18 cellular contexts compared by ENCODE assay signal in the genomic region with DNA sequence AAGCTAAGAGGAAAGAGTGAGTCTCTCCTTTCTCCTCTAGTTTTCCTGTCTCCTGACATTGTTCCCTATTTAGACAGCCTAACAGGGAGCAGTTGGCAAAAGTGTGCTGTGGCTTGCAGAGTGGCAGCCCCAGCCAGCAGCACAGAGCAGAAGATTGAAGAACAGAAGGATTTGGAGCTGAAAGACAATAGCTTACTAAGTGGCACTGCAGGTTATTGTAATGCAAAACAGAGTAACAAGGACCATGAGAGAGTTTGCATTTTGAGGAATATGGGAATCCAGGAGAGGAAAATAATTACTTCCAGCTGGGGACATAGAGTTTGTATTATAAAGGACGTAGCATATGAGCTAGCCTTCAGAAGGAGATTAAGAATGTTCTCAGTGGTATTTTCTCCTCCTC.
A peak's percentile ranks its signal among the peaks of the same experiment; 100 is the strongest.
DNase-seq lines count a peak whose midpoint lies in the region; ATAC-seq and TF ChIP-seq lines count a peak whose summit lies in the region.
"Had no signal": no experiment of that assay in that cellular context is flagged by ENCODE, and none has a peak within 500 bp of the region (broad histone marks: within the 10 kb centered on the region; RNA-seq: fewer than 3 reads in every experiment).

No MANE protein-coding gene starts in this region.

- no peaks in the 10 kb centered on the region for H3K79me1 ChIP-seq in H9 (ENCODE audit: insufficient read depth, low read depth, low read length, poor library complexity, severe bottlenecking)

- no TSS peak for BruUV-seq in mammary epithelial cell (replicated peaks; lab: Mats Ljungman, UMichigan)

- H4K8ac ChIP-seq in H9 (replicated peaks; ENCODE audit: insufficient read length, low read depth, low read length): no peak overlapping the region

- H2BK12ac ChIP-seq in H9 (ENCODE audit: insufficient read length, low read depth, low read length): no peak overlapping the region

- CTCF ChIA-PET in mammary epithelial cell (lab: Charles Lee; ENCODE audit: low non-redundant PET): no interaction called here

- H3K23ac ChIP-seq in H9 (ENCODE audit: insufficient read length, low read depth, low read length): no peak overlapping the region

- H3K56ac ChIP-seq in H9 (ENCODE audit: insufficient read length, low read depth, low read length): no peak overlapping the region

- in situ Hi-C loops in mammary epithelial cell (cut with MboI; ENCODE audit: low sequenced_read_pairs in 2 of 2): loop anchor here in 1 of 2 donors (25.0 kb wide), 1 partner anchor 108 kb away; no protein-coding TSS in a partner anchor

- no peak overlapping the region for H3K4ac ChIP-seq in H9 (ENCODE audit: low read depth, low read length)

- H3T11ph ChIP-seq in H9 (ENCODE audit: low read length): no peak overlapping the region

- no peak overlapping the region for H3K4me3 ChIP-seq in gastroesophageal sphincter
- H3K4me3 ChIP-seq in mammary epithelial cell (replicated peaks in 1 of 3; ENCODE audit: insufficient read depth in 1 of 3, low read depth in 2 of 3, low read length in 3 of 3): no peak overlapping the region
- H3K4me3 ChIP-seq: A549; BLaER1 treated with 17β-estradiol and CSF1 and Interleukin-3, amounts not matched to agents 10 nM and 100 nM had no signal

- no peak overlapping the region for H2AK5ac ChIP-seq in H9 (ENCODE audit: insufficient read length, low read length)

- intact Hi-C loops in mammary epithelial cell (cut with micrococcal nuclease): no loop called here

- TF ChIP-seq CTCF in H9 (conservative IDR thresholded peaks at IDR 0.05): no peak
- no peak for TF ChIP-seq CTCF in gastroesophageal sphincter (IDR thresholded peaks at IDR 0.05)
- no peak for TF ChIP-seq CTCF in mammary epithelial cell (conservative IDR thresholded peaks at IDR 0.05 in 1 of 2, IDR thresholded peaks at IDR 0.05 in 1 of 2; ENCODE audit: extremely low read depth in 1 of 2, insufficient read depth in 1 of 2, low read depth in 1 of 2, low read length in 2 of 2)

- H3K27me3 Mint-ChIP-seq in H9 (ENCODE audit: low read depth): 0 out of 2 replicates have a peak, but pooled peaks cover 1% of the 10 kb centered on the region
- H3K27me3 Mint-ChIP-seq: CD8-positive, alpha-beta memory T cell had no signal

- H3K27ac ChIP-seq in H9 (ENCODE audit: insufficient read length, low read depth, low read length) (no peak overlapping the region), angular gyrus (ENCODE audit: low read depth, low read length) (peak overlapping the region; percentile 23), gastroesophageal sphincter (no peak overlapping the region), mammary epithelial cell (ENCODE audit: insufficient read depth, low read depth, low read length) (no peak overlapping the region)
- H3K27ac ChIP-seq: A549; BLaER1 treated with 17β-estradiol and CSF1 and Interleukin-3, amounts not matched to agents 10 nM and 100 nM; KMS-11 had no signal

- H3K18ac ChIP-seq in H9 (ENCODE audit: insufficient read length, low read depth, low read length): no peak overlapping the region

- DNase-seq in H9 (peak; percentile 65), iPS DF 19.7 (ENCODE audit: low read depth, low spot score) (peak; percentile 54), superior temporal gyrus (ENCODE audit: extremely low spot score) (peak; percentile 41), mammary epithelial cell (no peak), T-helper 9 cell (no peak)
- DNase-seq: CD8-positive, alpha-beta memory T cell; DMS79; HFFc6; NCI-H1436 treated with DMSO at 0.1 percent for 48 hours; NCI-H2029 treated with DMSO at 0.1 percent for 48 hours; NCI-H510A treated with DMSO at 0.1 percent for 48 hours had no signal

- no peaks in the 10 kb centered on the region for H3K9me3 ChIP-seq in H9 (ENCODE audit: control insufficient read depth, low read depth, low read length)
- no peaks in the 10 kb centered on the region for H3K9me3 ChIP-seq in gastroesophageal sphincter
- H3K9me3 ChIP-seq in mammary epithelial cell (replicated peaks; ENCODE audit: insufficient read depth, low read length): peaks cover 3% of the 10 kb centered on the region
- H3K9me3 ChIP-seq: A549; BLaER1 treated with 17β-estradiol and CSF1 and Interleukin-3, amounts not matched to agents 10 nM and 100 nM had no signal

- peaks cover 0 to 4% (median 0%) of the 10 kb centered on the region in 3 experiments; a peak in 2 of 7 replicates for H3K36me3 Mint-ChIP-seq in H9 (ENCODE audit: insufficient read depth in 1 of 3, low read depth in 3 of 3)
- H3K36me3 Mint-ChIP-seq: CD8-positive, alpha-beta memory T cell had no signal

- no peak overlapping the region for H4K5ac ChIP-seq in H9 (ENCODE audit: insufficient read length, low read depth, low read length)

- H3K4me1 ChIP-seq in H9 (ENCODE audit: insufficient read depth, low read length): peaks cover 9% of the 10 kb centered on the region; the same call in 1 of the 2 replicates
- no peaks in the 10 kb centered on the region for H3K4me1 ChIP-seq in gastroesophageal sphincter
- no peaks in the 10 kb centered on the region for H3K4me1 ChIP-seq in mammary epithelial cell (ENCODE audit: insufficient read depth, low read length)
- H3K4me1 ChIP-seq: A549 had no signal

- no peak overlapping the region for H2BK15ac ChIP-seq in H9 (ENCODE audit: low read depth, low read length)

- no peaks in the 10 kb centered on the region for H4K20me1 ChIP-seq in H9 (ENCODE audit: control insufficient read depth, insufficient read depth, insufficient read length)
- no peaks in the 10 kb centered on the region for H4K20me1 ChIP-seq in mammary epithelial cell (ENCODE audit: insufficient read depth, low read length)
- H4K20me1 ChIP-seq: BLaER1 treated with 17β-estradiol and CSF1 and Interleukin-3, amounts not matched to agents 10 nM and 100 nM had no signal

- no peaks in the 10 kb centered on the region for H3K9me3 Mint-ChIP-seq in H9

- no peaks in the 10 kb centered on the region for H3K27me3 ChIP-seq in H9 (ENCODE audit: insufficient read depth, low read length)
- no peaks in the 10 kb centered on the region for H3K27me3 ChIP-seq in gastroesophageal sphincter
- peaks cover 2% of the 10 kb centered on the region for H3K27me3 ChIP-seq in mammary epithelial cell (ENCODE audit: insufficient read depth, low read length)
- H3K27me3 ChIP-seq: BLaER1 treated with 17β-estradiol and CSF1 and Interleukin-3, amounts not matched to agents 10 nM and 100 nM had no signal

- H3K23me2 ChIP-seq in H9 (ENCODE audit: insufficient read length, low read depth, low read length, poor library complexity, severe bottlenecking): no peaks in the 10 kb centered on the region

- H3K36me3 ChIP-seq in gastroesophageal sphincter (no peaks in the 10 kb centered on the region), mammary epithelial cell (ENCODE audit: insufficient read depth, low read length) (no peaks in the 10 kb centered on the region)
- H3K36me3 ChIP-seq: BLaER1 treated with 17β-estradiol and CSF1 and Interleukin-3, amounts not matched to agents 10 nM and 100 nM had no signal

- H4K91ac ChIP-seq in H9 (ENCODE audit: insufficient read length, low read depth, low read length): no peak overlapping the region

- no peak overlapping the region for H2BK120ac ChIP-seq in H9 (ENCODE audit: low read depth, low read length, poor library complexity, severe bottlenecking)

- TF ChIP-seq POLR2A in gastroesophageal sphincter (IDR thresholded peaks at IDR 0.05): no peak

- H2BK20ac ChIP-seq in H9 (ENCODE audit: low read depth, low read length, poor library complexity, severe bottlenecking): no peak overlapping the region

- H3K9ac ChIP-seq in H9 (ENCODE audit: extremely low read depth, insufficient read length, low read length): no peak overlapping the region
- no peak overlapping the region for H3K9ac ChIP-seq in mammary epithelial cell (ENCODE audit: insufficient read depth, low read length)
- H3K9ac ChIP-seq: BLaER1 treated with 17β-estradiol and CSF1 and Interleukin-3, amounts not matched to agents 10 nM and 100 nM; KMS-11 had no signal

- dilution Hi-C loops in mammary epithelial cell (cut with HindIII; ENCODE audit: low sequenced_read_pairs): no loop called here

- peak overlapping the region in 2 of 3 experiments; percentile 3 to 74; a peak in 4 of 7 replicates for H3K27ac Mint-ChIP-seq in H9
- H3K27ac Mint-ChIP-seq: CD8-positive, alpha-beta memory T cell; HFFc6 had no signal

- H3K4me2 ChIP-seq in H9 (ENCODE audit: insufficient read depth, insufficient read length, low read length) (no peak overlapping the region), mammary epithelial cell (ENCODE audit: insufficient read depth, low read depth, low read length) (no peak overlapping the region)
- H3K4me2 ChIP-seq: A549; BLaER1 treated with 17β-estradiol and CSF1 and Interleukin-3, amounts not matched to agents 10 nM and 100 nM; KMS-11 had no signal

- H3K4me3 Mint-ChIP-seq in H9: no peak overlapping the region
- H3K4me3 Mint-ChIP-seq: CD8-positive, alpha-beta memory T cell; HFFc6 had no signal

- H3K79me2 ChIP-seq in H9 (ENCODE audit: insufficient read depth, low read length) (no peaks in the 10 kb centered on the region), mammary epithelial cell (ENCODE audit: insufficient read depth, low read length) (no peaks in the 10 kb centered on the region)

- H2BK5ac ChIP-seq in H9 (ENCODE audit: insufficient read length, low read length): no peak overlapping the region

- no peak overlapping the region for H2AFZ ChIP-seq in H9 (ENCODE audit: low read length)
- no peak overlapping the region for H2AFZ ChIP-seq in mammary epithelial cell (ENCODE audit: low read depth, low read length)

- TF ChIP-seq EP300 in gastroesophageal sphincter (IDR thresholded peaks at IDR 0.05): no peak

- peaks cover 36 to 52% of the 10 kb centered on the region in 2 experiments for H3K4me1 Mint-ChIP-seq in H9
- H3K4me1 Mint-ChIP-seq: CD8-positive, alpha-beta memory T cell had no signal

- no peak overlapping the region for H3K14ac ChIP-seq in H9 (ENCODE audit: insufficient read depth, low read length)

- ATAC-seq in gastroesophageal sphincter: no peak
- no peak for ATAC-seq in HG02970 (IDR thresholded peaks at IDR 0.05; ENCODE audit: low FRiP score, unreplicated experiment)
- ATAC-seq: A549, Panc1 had no signal

- WGBS in H9 (ENCODE audit: extremely low coverage, insufficient read length, low lambda C conversion rate): no CpG with 5 or more reads among the region's 1 CpG
- 50 to 75% methylated on average over 1 of the region's 1 CpG for WGBS in gastroesophageal sphincter (ENCODE audit: low coverage in 1 of 2), 2 donors
- WGBS in mammary epithelial cell (ENCODE audit: low coverage, missing lambda C conversion rate): 73% methylated on average over 1 of the region's 1 CpG

Comparison
In these comparisons a context has a peak if more than half of its experiments do, and no peak if none do; other contexts are left out.
1. DNase-seq: peak in H9 (single experiment), iPS DF 19.7 (single experiment) and superior temporal gyrus (single experiment); none in mammary epithelial cell (single experiment) and T-helper 9 cell (single experiment).